ENCODE assay signal across 15 cellular contexts in the genomic region with DNA sequence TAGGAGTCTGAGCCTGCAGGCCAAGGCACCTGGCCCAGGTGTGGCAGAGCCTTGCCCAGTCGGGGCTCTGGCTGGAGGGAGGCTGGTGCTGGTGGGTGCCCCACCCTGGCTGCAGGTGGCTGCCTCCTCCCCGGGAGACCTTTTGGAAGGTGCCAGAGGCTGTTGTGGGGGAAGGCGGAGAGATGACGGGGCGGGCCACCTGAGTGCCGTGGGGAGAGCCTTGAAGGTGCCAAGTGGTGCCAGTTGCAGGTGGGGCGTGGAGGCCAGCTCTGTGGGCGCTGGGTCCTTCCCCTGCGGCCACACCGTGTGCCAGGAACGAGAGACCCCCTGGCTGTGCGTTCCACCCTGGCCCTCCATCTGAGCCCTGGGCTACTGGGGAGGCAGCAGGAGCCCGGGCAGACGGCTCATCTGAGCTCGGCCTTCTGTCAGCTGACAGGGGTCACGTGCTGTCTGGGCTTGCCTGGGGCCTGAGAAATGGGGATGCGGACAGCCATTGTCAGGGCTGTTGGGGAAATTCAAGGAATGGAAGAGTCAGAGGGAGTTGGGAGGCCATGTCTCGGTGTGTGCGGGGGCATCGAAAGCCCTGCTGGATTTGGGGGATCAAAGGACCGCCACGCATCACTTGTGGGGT. TPM values are rescaled to one million over a fixed set of nuclear protein-coding genes. Genes with fewer than 3 reads are reported as not detected.
DNase-seq lines count a peak whose midpoint lies in the region; ATAC-seq, FAIRE-seq and TF ChIP-seq lines count a peak whose summit lies in the region.
"Had no signal": no experiment of that assay in that cellular context is flagged by ENCODE, and none has a peak within 500 bp of the region (broad histone marks: within the 10 kb centered on the region; RNA-seq: fewer than 3 reads in every experiment).

No MANE protein-coding gene starts in this region.

- peak overlapping the region; percentile 26 for H3K27ac Mint-ChIP-seq in T-helper 2 cell treated with Interferon-gamma antibody and Interleukin-4, amounts not matched to agents 5 μg/mL and 100 μg/mL, for 36 hours
- H3K27ac Mint-ChIP-seq in stimulated activated effector memory CD8-positive, alpha-beta T cell treated with anti-CD3 and anti-CD28 coated beads, Interleukin-12 subunit alpha, Interleukin-12 subunit beta, amount 100 ng/mL, for 72 hours = peak overlapping the region; percentile 73
- H3K27ac Mint-ChIP-seq in HFFc6 = no peak overlapping the region
- H3K27ac Mint-ChIP-seq in immature natural killer cell = no peak overlapping the region

- no peak overlapping the region for H3K4me3 Mint-ChIP-seq in T-helper 2 cell treated with Interferon-gamma antibody and Interleukin-4, amounts not matched to agents 5 μg/mL and 100 μg/mL, for 36 hours
- no peak overlapping the region for H3K4me3 Mint-ChIP-seq in stimulated activated effector memory CD8-positive, alpha-beta T cell treated with anti-CD3 and anti-CD28 coated beads, Interleukin-12 subunit alpha, Interleukin-12 subunit beta, amount 100 ng/mL, for 72 hours
- H3K4me3 Mint-ChIP-seq in HFFc6 (no peak overlapping the region), immature natural killer cell (no peak overlapping the region)

- TF ChIP-seq RAD21 in K562 (CRISPR knock-in tag; conservative IDR thresholded peaks at IDR 0.05 in 1 of 2, IDR thresholded peaks at IDR 0.05 in 1 of 2) = no peak

- H3K9me3 ChIP-seq in K562 (replicated peaks; ENCODE audit: control insufficient read depth, insufficient read depth, low read depth, low read length) (no peaks in the 10 kb centered on the region; the same call in 1 of the 2 replicates), mesenchymal stem cell (ENCODE audit: control insufficient read depth, low read length) (no peaks in the 10 kb centered on the region)

- no peaks in the 10 kb centered on the region for H3K79me1 ChIP-seq in mesenchymal stem cell (replicated peaks; ENCODE audit: low read length, poor library complexity, severe bottlenecking)

- no peaks in the 10 kb centered on the region for H3K79me2 ChIP-seq in K562 (ENCODE audit: control insufficient read depth, insufficient read depth, low read length)

- no peak overlapping the region for H2BK15ac ChIP-seq in mesenchymal stem cell (ENCODE audit: low read depth, poor library complexity, severe bottlenecking)

- no peak overlapping the region for H4K8ac ChIP-seq in mesenchymal stem cell (ENCODE audit: low read length)

- peaks cover 10% of the 10 kb centered on the region for H3K4me1 Mint-ChIP-seq in T-helper 2 cell treated with Interferon-gamma antibody and Interleukin-4, amounts not matched to agents 5 μg/mL and 100 μg/mL, for 36 hours (ENCODE audit: low read depth)
- H3K4me1 Mint-ChIP-seq in stimulated activated effector memory CD8-positive, alpha-beta T cell treated with anti-CD3 and anti-CD28 coated beads, Interleukin-12 subunit alpha, Interleukin-12 subunit beta, amount 100 ng/mL, for 72 hours = peaks cover 15% of the 10 kb centered on the region
- H3K4me1 Mint-ChIP-seq in HFFc6 (ENCODE audit: low read depth) = peaks cover 14% of the 10 kb centered on the region
- peaks cover 4 to 9% of the 10 kb centered on the region in 2 donors for H3K4me1 Mint-ChIP-seq in immature natural killer cell

- no peak overlapping the region for H2BK5ac ChIP-seq in mesenchymal stem cell (ENCODE audit: low read depth, low read length, poor library complexity, severe bottlenecking)

- in situ Hi-C loops in K562 (cut with MboI) = no loop called here

- H3K9ac ChIP-seq in K562 (ENCODE audit: insufficient read depth in 1 of 2, low read depth in 2 of 2, low read length in 2 of 2) (no peak overlapping the region; a peak in 1 of 4 replicates), mesenchymal stem cell (ENCODE audit: low read length) (no peak overlapping the region)

- H2BK12ac ChIP-seq in mesenchymal stem cell (ENCODE audit: low read length in 2 of 2) = no peak overlapping the region

- H3K27me3 ChIP-seq in K562 (ENCODE audit: control insufficient read depth in 2 of 2, insufficient read depth in 2 of 2, low read length in 2 of 2) = peaks cover 25 to 55% of the 10 kb centered on the region in 2 experiments; a peak in 4 of 5 replicates
- H3K27me3 ChIP-seq in mesenchymal stem cell (ENCODE audit: control insufficient read depth in 1 of 2, insufficient read depth in 1 of 2, low read length in 2 of 2) = peaks cover 0 to 14% of the 10 kb centered on the region in 2 experiments

- POLR2A ChIA-PET in K562 (lab: Yijun Ruan, JAX) = interaction anchor here (0.5 to 1.1 kb wide), 2 partner anchors 18 to 30 kb away, joined by 3 to 5 read pairs; no protein-coding TSS in a partner anchor

- no peak overlapping the region for H3K23ac ChIP-seq in mesenchymal stem cell (ENCODE audit: low read length in 2 of 2)

- no peak overlapping the region for H4K91ac ChIP-seq in mesenchymal stem cell (ENCODE audit: low read length)

- H3K4me3 ChIP-seq in K562 = no peak overlapping the region
- no peak overlapping the region for H3K4me3 ChIP-seq in mesenchymal stem cell (ENCODE audit: insufficient read depth in 1 of 2, low read depth in 1 of 2, low read length in 2 of 2)
- H3K4me3 ChIP-seq: GM12878 had no signal

- H2AFZ ChIP-seq in K562 (ENCODE audit: low read depth, low read length) (no peak overlapping the region), mesenchymal stem cell (ENCODE audit: low read depth, low read length) (no peak overlapping the region)

- no peaks in the 10 kb centered on the region for H3K9me1 ChIP-seq in K562 (ENCODE audit: control insufficient read depth, insufficient read depth, low read length)

- DNase-seq in T-helper 2 cell treated with Interferon-gamma antibody and Interleukin-4, amounts not matched to agents 5 μg/mL and 100 μg/mL, for 36 hours (ENCODE audit: low spot score) = no peak
- DNase-seq in T-helper 2 cell = no peak
- DNase-seq in K562 (ENCODE audit: extremely low read depth in 1 of 4, low spot score in 3 of 4) = no peak
- no peak for DNase-seq in mesenchymal stem cell
- DNase-seq in stimulated activated effector memory CD8-positive, alpha-beta T cell treated with anti-CD3 and anti-CD28 coated beads, Interleukin-12 subunit alpha, Interleukin-12 subunit beta, amount 100 ng/mL, for 72 hours (ENCODE audit: low spot score in 2 of 2) = no peak
- DNase-seq in NCI-H1930 (lab: John Stamatoyannopoulos, UW) = no peak
- no peak for DNase-seq in HFFc6
- no peak for DNase-seq in immature natural killer cell
- DNase-seq: Kasumi-1, NCI-H2029 treated with DMSO at 0.1 percent for 48 hours, NCI-H510A treated with DMSO at 0.1 percent for 48 hours, SIG-M5 had no signal

- H3K4me2 ChIP-seq in K562 (ENCODE audit: insufficient read depth, low read length) (no peak overlapping the region), mesenchymal stem cell (ENCODE audit: low read length, poor library complexity, severe bottlenecking) (no peak overlapping the region)

- H3K27ac ChIP-seq in K562 (ENCODE audit: extremely low read depth, low read depth, low read length) (no peak overlapping the region), mesenchymal stem cell (ENCODE audit: low read length, poor library complexity, severe bottlenecking) (no peak overlapping the region)
- H3K27ac ChIP-seq: 22Rv1 had no signal

- peak; percentile 57 for ATAC-seq in K562
- ATAC-seq in stimulated activated effector memory CD8-positive, alpha-beta T cell treated with anti-CD3 and anti-CD28 coated beads, Interleukin-12 subunit alpha, Interleukin-12 subunit beta, amount 100 ng/mL, for 72 hours = no peak

- H3K36me3 ChIP-seq in K562 (ENCODE audit: control insufficient read depth, insufficient read depth, low read length) (no peaks in the 10 kb centered on the region), mesenchymal stem cell (ENCODE audit: control insufficient read depth in 1 of 2, insufficient read depth in 2 of 2, low read depth in 1 of 2, low read length in 2 of 2) (no peaks in the 10 kb centered on the region)

- no peak for TF ChIP-seq POLR2A in K562 (conservative IDR thresholded peaks at IDR 0.05)

- TF ChIP-seq CTCF in K562 (IDR thresholded peaks at IDR 0.05 in 2 of 3, conservative IDR thresholded peaks at IDR 0.05 in 1 of 3; ENCODE audit: insufficient read depth in 2 of 3, low read depth in 1 of 3, low read length in 3 of 3) (no peak), HFFc6 (IDR thresholded peaks at IDR 0.05) (no peak)

- H3K9me3 Mint-ChIP-seq in T-helper 2 cell treated with Interferon-gamma antibody and Interleukin-4, amounts not matched to agents 5 μg/mL and 100 μg/mL, for 36 hours = no peaks in the 10 kb centered on the region
- no peaks in the 10 kb centered on the region for H3K9me3 Mint-ChIP-seq in stimulated activated effector memory CD8-positive, alpha-beta T cell treated with anti-CD3 and anti-CD28 coated beads, Interleukin-12 subunit alpha, Interleukin-12 subunit beta, amount 100 ng/mL, for 72 hours
- H3K9me3 Mint-ChIP-seq in HFFc6 (no peaks in the 10 kb centered on the region), immature natural killer cell (no peaks in the 10 kb centered on the region)

- peak overlapping the region; percentile 55 for H2AK5ac ChIP-seq in mesenchymal stem cell (ENCODE audit: low read length, severe bottlenecking)

- H3K27me3 Mint-ChIP-seq in T-helper 2 cell treated with Interferon-gamma antibody and Interleukin-4, amounts not matched to agents 5 μg/mL and 100 μg/mL, for 36 hours (ENCODE audit: low read depth) = peaks cover 6% of the 10 kb centered on the region
- H3K27me3 Mint-ChIP-seq in HFFc6 (ENCODE audit: insufficient read depth) = peaks cover 21% of the 10 kb centered on the region
- peaks cover 0 to 5% (median 2%) of the 10 kb centered on the region in 3 donors for H3K27me3 Mint-ChIP-seq in immature natural killer cell (ENCODE audit: low read depth in 3 of 3)

- no peaks in the 10 kb centered on the region for H3K36me3 Mint-ChIP-seq in T-helper 2 cell treated with Interferon-gamma antibody and Interleukin-4, amounts not matched to agents 5 μg/mL and 100 μg/mL, for 36 hours (ENCODE audit: low read depth)
- no peaks in the 10 kb centered on the region for H3K36me3 Mint-ChIP-seq in stimulated activated effector memory CD8-positive, alpha-beta T cell treated with anti-CD3 and anti-CD28 coated beads, Interleukin-12 subunit alpha, Interleukin-12 subunit beta, amount 100 ng/mL, for 72 hours
- H3K36me3 Mint-ChIP-seq in HFFc6 (ENCODE audit: low read depth) (no peaks in the 10 kb centered on the region), immature natural killer cell (no peaks in the 10 kb centered on the region)

- peaks cover 3 to 26% of the 10 kb centered on the region in 2 experiments; a peak in 3 of 5 replicates for H3K4me1 ChIP-seq in K562 (replicated peaks in 1 of 2; ENCODE audit: control insufficient read depth in 2 of 2, insufficient read depth in 2 of 2, low read length in 2 of 2)
- peaks cover 26% of the 10 kb centered on the region for H3K4me1 ChIP-seq in mesenchymal stem cell (ENCODE audit: control insufficient read depth, insufficient read depth, low read depth, low read length)

- no peak overlapping the region for H2BK120ac ChIP-seq in mesenchymal stem cell (ENCODE audit: low read depth, low read length)

- CTCF ChIA-PET in K562 (lab: Yijun Ruan, JAX; ENCODE audit: low intra/inter-chr PET ratio) = no interaction called here

- no peak overlapping the region for H3K14ac ChIP-seq in mesenchymal stem cell (ENCODE audit: low read length in 2 of 2)

- H3K4ac ChIP-seq in mesenchymal stem cell (ENCODE audit: low read depth in 1 of 2, low read length in 2 of 2) = no peak overlapping the region

- FAIRE-seq in K562 (lab: Jason Lieb, UNC) = no peak
- FAIRE-seq: GM12878, RCC 7860 had no signal

- no TSS peak for BruUV-seq in K562 (replicated peaks; lab: Mats Ljungman, UMichigan)

- 48% methylated on average over 16 of the region's 22 CpGs for WGBS in K562 (ENCODE audit: insufficient coverage, low coverage, missing lambda C conversion rate)
- WGBS in mesenchymal stem cell = 90% methylated on average over 22 of the region's 22 CpGs

- no peak for TF ChIP-seq EP300 in K562 (IDR thresholded peaks at IDR 0.05; ENCODE audit: low read length)

- H4K20me1 ChIP-seq in K562 (replicated peaks; ENCODE audit: control insufficient read depth, insufficient read depth, low read length) = no peaks in the 10 kb centered on the region

- H3K18ac ChIP-seq in mesenchymal stem cell (ENCODE audit: low read depth in 1 of 2, low read length in 2 of 2) = no peak overlapping the region

- intact Hi-C loops in K562 (cut with micrococcal nuclease) = no loop called here

RNA-seq across cellular contexts. Expression of a gene that starts 20.9 kb away (rescaled TPM):
- 0.35 and 0.44 TPM in 2 replicates for total RNA-seq in K562 (2011; cell fraction: chromatin; rRNA removed; ENCODE audit: low replicate concordance)
- 0.67 and 1.3 TPM in 2 replicates for total RNA-seq in K562 (2011; cell fraction: nucleolus; rRNA removed)
- total RNA-seq in K562 (2011; cell fraction: nucleoplasm; rRNA removed) = 0.59 and 0.61 TPM in 2 replicates
- total RNA-seq in K562 (2014; rRNA removed) = 0.57 and 0.59 TPM in 2 replicates
- total RNA-seq in K562 (2014; rRNA removed; fragmentation: Illumina TruSeq; extraction: Trizol) = 0.07 and 0.13 TPM in 2 replicates
- total RNA-seq in K562 (2015; rRNA removed; fragmentation: Illumina TruSeq; extraction: Trizol) = 0.11 TPM in 1 of 2 replicates, not detected in the other
- total RNA-seq in K562 (2021) = 0.49 and 0.53 TPM in 2 replicates
- 0.15 and 0.20 TPM in 2 replicates for polyA plus RNA-seq in K562 (2011; rRNA removed)
- 0.19 and 0.73 TPM in 2 replicates for polyA plus RNA-seq in K562 (2011; cell fraction: cytosol; rRNA removed)
- polyA plus RNA-seq in K562 (2011; cell fraction: nucleus; rRNA removed) = 0.17 and 0.23 TPM in 2 replicates
- 0.12 and 0.51 TPM in 2 replicates for polyA plus RNA-seq in K562 (2012)
- polyA plus RNA-seq in K562 (2014; fragmentation: Illumina TruSeq; extraction: Trizol) = 0.15 and 0.21 TPM in 2 replicates
- under 1 TPM in 1 of 2 experiments, not detected in 1; 0.03 TPM for polyA plus RNA-seq in K562 (2014; fragmentation: Nextera tagmentation; extraction: Ambion mirVana)
- 0.15 and 0.26 TPM in 2 replicates for polyA plus RNA-seq in K562 (2014; rRNA removed)
- polyA minus RNA-seq in K562 (2011; rRNA and poly(A)+ RNA removed) = 0.18 and 0.24 TPM in 2 replicates
- polyA minus RNA-seq in K562 (2011; cell fraction: cytosol; rRNA and poly(A)+ RNA removed) = not detected in 2 replicates
- polyA minus RNA-seq in K562 (2011; cell fraction: nucleus; rRNA and poly(A)+ RNA removed) = 0.40 and 0.67 TPM in 2 replicates
- polyA plus RNA-seq in mesenchymal stem cell (2013, experiment 1 of 2) = 0.03 TPM
- 0.07 TPM for polyA plus RNA-seq in mesenchymal stem cell (2013, experiment 2 of 2)
- under 1 TPM in 5 of 6 experiments, not detected in 1; 0.12 to 0.24 (median 0.14) TPM for total RNA-seq in HFFc6 (2021; fragmentation: NEBNext Ultra II Directional; extraction: Animal tissue kit (Norgen Biotek cat#: 25700))
- polyA plus RNA-seq in immature natural killer cell = 1 to 10 TPM; 2.7 to 5.3 (median 3.9) TPM

RNA-seq across cellular contexts. Expression of a gene that starts 55.8 kb away (rescaled TPM):
- not detected in 2 replicates for total RNA-seq in K562 (2011; cell fraction: chromatin; rRNA removed; ENCODE audit: low replicate concordance)
- total RNA-seq in K562 (2011; cell fraction: nucleolus; rRNA removed) = not detected in 2 replicates
- not detected in 2 replicates for total RNA-seq in K562 (2011; cell fraction: nucleoplasm; rRNA removed)
- not detected in 2 replicates for total RNA-seq in K562 (2014; rRNA removed)
- total RNA-seq in K562 (2014; rRNA removed; fragmentation: Illumina TruSeq; extraction: Trizol) = not detected in 2 replicates
- not detected in 2 replicates for total RNA-seq in K562 (2015; rRNA removed; fragmentation: Illumina TruSeq; extraction: Trizol)
- total RNA-seq in K562 (2021) = not detected in 2 replicates
- polyA plus RNA-seq in K562 (2011; rRNA removed) = not detected in 2 replicates
- polyA plus RNA-seq in K562 (2011; cell fraction: cytosol; rRNA removed) = not detected in 2 replicates
- not detected in 2 replicates for polyA plus RNA-seq in K562 (2011; cell fraction: nucleus; rRNA removed)
- not detected in 2 replicates for polyA plus RNA-seq in K562 (2012)
- polyA plus RNA-seq in K562 (2014; fragmentation: Illumina TruSeq; extraction: Trizol) = not detected in 2 replicates
- polyA plus RNA-seq in K562 (2014; fragmentation: Nextera tagmentation; extraction: Ambion mirVana) = under 1 TPM in 1 of 2 experiments, not detected in 1; 0.07 TPM
- not detected in 2 replicates for polyA plus RNA-seq in K562 (2014; rRNA removed)
- not detected in 2 replicates for polyA minus RNA-seq in K562 (2011; rRNA and poly(A)+ RNA removed)
- not detected in 2 replicates for polyA minus RNA-seq in K562 (2011; cell fraction: cytosol; rRNA and poly(A)+ RNA removed)
- polyA minus RNA-seq in K562 (2011; cell fraction: nucleus; rRNA and poly(A)+ RNA removed) = not detected in 2 replicates
- polyA plus RNA-seq in mesenchymal stem cell (2013, experiment 1 of 2) = 0.14 TPM
- 0.18 TPM for polyA plus RNA-seq in mesenchymal stem cell (2013, experiment 2 of 2)
- not detected for total RNA-seq in HFFc6 (2021; fragmentation: NEBNext Ultra II Directional; extraction: Animal tissue kit (Norgen Biotek cat#: 25700))
- not detected for polyA plus RNA-seq in immature natural killer cell
- total RNA-seq: GM12878 had no signal
- polyA plus RNA-seq: GM12878 had no signal

Comparison
In these comparisons a context has a peak if more than half of its experiments do, and no peak if none do; other contexts are left out.
1. H3K27ac Mint-ChIP-seq: peak in T-helper 2 cell treated with Interferon-gamma antibody and Interleukin-4, amounts not matched to agents 5 μg/mL and 100 μg/mL, for 36 hours (single experiment) and stimulated activated effector memory CD8-positive, alpha-beta T cell treated with anti-CD3 and anti-CD28 coated beads, Interleukin-12 subunit alpha, Interleukin-12 subunit beta, amount 100 ng/mL, for 72 hours (single experiment); none in HFFc6 (single experiment) and immature natural killer cell (0 of 6).